12 cellular contexts compared by ENCODE assay signal in genomic region chr12:132524405-132524804, GRCh38. TPM values are rescaled to one million over a fixed set of nuclear protein-coding genes. Genes with fewer than 3 reads are reported as not detected.
DNase-seq lines count a peak whose midpoint lies in the region; ATAC-seq and TF ChIP-seq lines count a peak whose summit lies in the region.
"Had no signal": no experiment of that assay in that cellular context is flagged by ENCODE, and none has a peak within 500 bp of the region (broad histone marks: within the 10 kb centered on the region; RNA-seq: fewer than 3 reads in every experiment).

No MANE protein-coding gene starts in this region.

- TF ChIP-seq CTCF in Caco-2 (IDR thresholded peaks at IDR 0.05; ENCODE audit: insufficient read depth in 1 of 2, low read depth in 1 of 2, low read length in 1 of 2, severe bottlenecking in 1 of 2, unreplicated experiment in 1 of 2) (no peak), choroid plexus epithelial cell (conservative IDR thresholded peaks at IDR 0.05; ENCODE audit: low read depth, low read length) (no peak)

- ATAC-seq in aorta (ENCODE audit: low FRiP score) (no peak), GM19324 (IDR thresholded peaks at IDR 0.05; ENCODE audit: low FRiP score, unreplicated experiment) (no peak)

- H3K27me3 ChIP-seq in Caco-2 (replicated peaks; ENCODE audit: control insufficient read depth, insufficient read depth, low read length) (no peaks in the 10 kb centered on the region), aorta (ENCODE audit: control insufficient read depth in 1 of 2, insufficient read depth in 2 of 2, low read length in 1 of 2) (no peaks in the 10 kb centered on the region)
- H3K27me3 ChIP-seq: colonic mucosa, tibial artery had no signal

- H3K9me3 ChIP-seq in Caco-2 (peaks cover 1% of the 10 kb centered on the region; the same call in 1 of the 2 replicates), aorta (ENCODE audit: control insufficient read depth, low read length) (no peaks in the 10 kb centered on the region)
- H3K9me3 ChIP-seq: colonic mucosa, tibial artery had no signal

- no peaks in the 10 kb centered on the region for H3K36me3 ChIP-seq in Caco-2 (ENCODE audit: control insufficient read depth, insufficient read depth, low read length)
- no peaks in the 10 kb centered on the region for H3K36me3 ChIP-seq in aorta (ENCODE audit: control insufficient read depth in 1 of 2, insufficient read depth in 2 of 2, low read length in 1 of 2)
- H3K36me3 ChIP-seq: colonic mucosa had no signal

- peaks cover under 1% of the 10 kb centered on the region for H3K9me3 Mint-ChIP-seq in Caco-2 (ENCODE audit: unreplicated experiment)
- H3K9me3 Mint-ChIP-seq: activated CD4-positive, alpha-beta T cell treated with anti-CD3 and anti-CD28 coated beads, Interleukin-2, amount 10 ng/mL, durations not matched to agents 7 days and 5 days had no signal

- H3K27me3 Mint-ChIP-seq in Caco-2 (ENCODE audit: insufficient read depth, unreplicated experiment), result no peaks in the 10 kb centered on the region
- H3K27me3 Mint-ChIP-seq: activated CD4-positive, alpha-beta T cell treated with anti-CD3 and anti-CD28 coated beads, Interleukin-2, amount 10 ng/mL, durations not matched to agents 7 days and 5 days had no signal

- H3K36me3 Mint-ChIP-seq in Caco-2 (ENCODE audit: insufficient read depth, unreplicated experiment), result peaks cover 14% of the 10 kb centered on the region

- H3K4me1 ChIP-seq in Caco-2 (peaks cover 12% of the 10 kb centered on the region), aorta (ENCODE audit: control insufficient read depth in 1 of 2, insufficient read depth in 2 of 2, low read length in 2 of 2) (no peaks in the 10 kb centered on the region)

- no peak overlapping the region for H3K27ac Mint-ChIP-seq in Caco-2 (ENCODE audit: unreplicated experiment)
- H3K27ac Mint-ChIP-seq: activated CD4-positive, alpha-beta T cell treated with anti-CD3 and anti-CD28 coated beads, Interleukin-2, amount 10 ng/mL, durations not matched to agents 7 days and 5 days had no signal

- H3K27ac ChIP-seq in aorta (ENCODE audit: low read depth in 1 of 2, low read length in 2 of 2), result no peak overlapping the region
- H3K27ac ChIP-seq: colonic mucosa, tibial artery had no signal

- DNase-seq in Caco-2 (peak; percentile 32 to 53), NCI-H226 (peak; percentile 95), choroid plexus epithelial cell (ENCODE audit: low read depth) (peak; percentile 71), mucosa of gallbladder (ENCODE audit: low spot score) (peak; percentile 78), NCI-H748 treated with DMSO at 0.1 percent for 48 hours (lab: John Stamatoyannopoulos, UW) (no peak), mesenteric fat pad (ENCODE audit: low spot score) (no peak), aorta (no peak)
- DNase-seq: NCI-H510A had no signal

- POLR2A ChIA-PET in Caco-2 (lab: Charles Lee), result no interaction called here

- H3K4me3 ChIP-seq in Caco-2 (ENCODE audit: low read depth, low read length), result no peak overlapping the region
- no peak overlapping the region for H3K4me3 ChIP-seq in choroid plexus epithelial cell (ENCODE audit: low read depth, low read length)
- H3K4me3 ChIP-seq in aorta (ENCODE audit: low read length in 2 of 2), result no peak overlapping the region
- H3K4me3 ChIP-seq: colonic mucosa, tibial artery had no signal

- CTCF ChIA-PET in Caco-2 (lab: Charles Lee), result interaction anchor here (1.0 to 1.9 kb wide), 3 partner anchors 85 to 110 kb away, joined by 3 to 25 read pairs (median 7); no protein-coding TSS in a partner anchor

- H3K4me3 Mint-ChIP-seq in Caco-2 (ENCODE audit: unreplicated experiment), result no peak overlapping the region
- H3K4me3 Mint-ChIP-seq: activated CD4-positive, alpha-beta T cell treated with anti-CD3 and anti-CD28 coated beads, Interleukin-2, amount 10 ng/mL, durations not matched to agents 7 days and 5 days had no signal

- BruUV-seq in Caco-2 (replicated peaks; lab: Mats Ljungman, UMichigan), result no TSS peak

- peaks cover 4% of the 10 kb centered on the region for H3K4me1 Mint-ChIP-seq in Caco-2 (ENCODE audit: low read depth, unreplicated experiment)

- 88 to 91% methylated on average over 16 of the region's 16 CpGs for WGBS in aorta, 2 donors

- intact Hi-C loops in Caco-2 (cut with micrococcal nuclease; ENCODE audit: unreplicated experiment), result loop anchor here (5.0 kb wide), 1 partner anchor 92 kb away; no protein-coding TSS in a partner anchor
- intact Hi-C loops in aorta (cut with DNase I), result loop anchor here in 1 of 2 donors (5.0 kb wide), 1 partner anchor 107 kb away; no protein-coding TSS in a partner anchor

RNA-seq across cellular contexts. Expression of gene FBRSL1, which starts 34.5 kb away (rescaled TPM):
- total RNA-seq in Caco-2 (2022) (90.3 and 96.1 TPM in 2 replicates), mucosa of gallbladder (67.1 TPM), mesenteric fat pad (30.5 TPM), aorta (10 to 100 TPM; 49.0 to 51.0 TPM)
- polyA plus RNA-seq in aorta, result 10 to 100 TPM in 1 of 2 donors, 1 to 10 TPM in 1; 6.4 to 25.0 TPM

Comparison
In these comparisons a context has a peak if more than half of its experiments do, and no peak if none do; other contexts are left out.
1. DNase-seq: peak in Caco-2 (2 of 2), NCI-H226 (single experiment), choroid plexus epithelial cell (single experiment) and mucosa of gallbladder (single experiment); none in NCI-H748 treated with DMSO at 0.1 percent for 48 hours (single experiment), mesenteric fat pad (single experiment) and aorta (0 of 2).